Comparison of ENCODE assay signal across 26 cellular contexts in the genomic region with DNA sequence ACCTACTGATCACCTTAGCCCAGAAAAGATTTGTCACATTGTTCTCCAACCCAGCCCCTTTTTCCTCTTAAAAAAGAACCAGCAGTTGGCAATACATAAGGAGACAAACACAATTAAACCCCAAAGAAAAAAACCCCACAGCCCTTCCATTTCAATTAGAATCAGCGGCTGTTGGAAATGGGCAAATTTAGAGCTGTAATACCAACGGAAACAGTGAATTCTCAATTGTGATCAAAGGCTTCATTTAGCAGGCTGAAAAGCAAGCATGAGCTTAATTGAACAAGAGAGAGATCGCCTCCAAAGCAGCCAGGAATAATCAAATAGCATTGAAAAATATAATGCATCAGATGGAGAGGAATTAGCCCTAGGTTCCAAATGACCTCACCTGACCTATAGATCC.
"Had no signal": no experiment of that assay in that cellular context is flagged by ENCODE, and none has a peak within 500 bp of the region (broad histone marks: within the 10 kb centered on the region; RNA-seq: fewer than 3 reads in every experiment).

No MANE protein-coding gene starts in this region.

- H3K4me1 Mint-ChIP-seq: mesothelial cell of epicardium, naive B cell, natural killer cell had no signal

- H3K9ac ChIP-seq: parathyroid adenoma had no signal

- H3K9me3 ChIP-seq: left ventricle myocardium inferior, psoas muscle, suprapubic skin, thoracic aorta, tibial artery, upper lobe of right lung had no signal

- ATAC-seq: left colon, natural killer cell, psoas muscle, right cardiac atrium, sciatic nerve, upper lobe of right lung had no signal

- H3K27ac Mint-ChIP-seq: mesothelial cell of epicardium; naive B cell; natural killer cell; nephron progenitor cell; stimulated activated naive CD8-positive, alpha-beta T cell treated with anti-CD3 and anti-CD28 coated beads, Interleukin-15, Interleukin-2, amounts not matched to agents 100 ng/mL and 50 ng/mL, for 24 hours had no signal

- H3K4me1 ChIP-seq: left ventricle myocardium inferior, psoas muscle, suprapubic skin, upper lobe of right lung had no signal

- DNase-seq: hippocampal formation; kidney; left colon; left ventricle myocardium inferior; mesendoderm; naive B cell; natural killer cell; nephron progenitor cell; psoas muscle; right cardiac atrium; stimulated activated CD4-positive, alpha-beta T cell treated with anti-CD3 and anti-CD28 coated beads, Interleukin-12 subunit alpha, Interleukin-12 subunit beta, amount 100 ng/mL, for 4 hours; stimulated activated CD4-positive, alpha-beta T cell treated with anti-CD3 and anti-CD28 coated beads, Interleukin-15, amount 100 ng/mL, for 24 hours; stimulated activated CD4-positive, alpha-beta T cell treated with anti-CD3 and anti-CD28 coated beads, Interleukin-2, amount 100 ng/mL, for 24 hours; stimulated activated CD4-positive, alpha-beta T cell treated with anti-CD3 and anti-CD28 coated beads, Interleukin-4, amount 100 ng/mL, for 1 hour; stimulated activated naive CD4-positive, alpha-beta T cell; tibial artery; trophoblast cell; upper lobe of right lung had no signal

- H3K4me3 Mint-ChIP-seq: mesothelial cell of epicardium; naive B cell; natural killer cell; nephron progenitor cell; stimulated activated naive CD8-positive, alpha-beta T cell treated with anti-CD3 and anti-CD28 coated beads, Interleukin-15, Interleukin-2, amounts not matched to agents 100 ng/mL and 50 ng/mL, for 24 hours had no signal

- H3K27me3 ChIP-seq: suprapubic skin, tibial artery, upper lobe of right lung had no signal

- H2AFZ ChIP-seq: parathyroid adenoma had no signal

- H3K4me3 ChIP-seq: left ventricle myocardium inferior, lung, psoas muscle, skin epidermis, suprapubic skin, thoracic aorta, tibial artery, upper lobe of right lung had no signal

- H3K36me3 Mint-ChIP-seq: mesothelial cell of epicardium, naive B cell, natural killer cell had no signal

- H3K36me3 ChIP-seq: left ventricle myocardium inferior, suprapubic skin, thoracic aorta, tibial artery, upper lobe of right lung had no signal

- H3K27ac ChIP-seq: left ventricle myocardium inferior, parathyroid adenoma, psoas muscle, skin epidermis, suprapubic skin, thoracic aorta, tibial artery, upper lobe of right lung had no signal

- H3K9me3 Mint-ChIP-seq: mesothelial cell of epicardium; natural killer cell; nephron progenitor cell; stimulated activated naive CD8-positive, alpha-beta T cell treated with anti-CD3 and anti-CD28 coated beads, Interleukin-15, Interleukin-2, amounts not matched to agents 100 ng/mL and 50 ng/mL, for 24 hours had no signal
